12 cellular contexts compared by ENCODE assay signal in the genomic region with DNA sequence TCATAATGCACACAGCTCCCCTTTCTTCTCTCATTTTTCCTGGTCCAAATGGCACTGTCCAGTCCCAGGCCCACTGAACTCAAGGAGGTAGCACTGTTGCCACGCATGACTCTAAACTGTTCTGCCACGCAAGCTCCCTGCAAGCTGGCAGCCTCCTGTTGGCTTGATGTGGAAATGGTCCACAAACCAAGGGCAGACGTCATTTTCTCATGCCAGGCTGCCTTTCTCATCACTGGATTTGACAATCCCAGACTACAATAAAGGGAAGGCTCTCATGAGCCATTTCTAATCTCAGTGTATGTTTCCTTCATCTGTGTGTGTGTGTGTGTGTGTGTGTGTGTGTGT. TPM values are rescaled to one million over a fixed set of nuclear protein-coding genes. Genes with fewer than 3 reads are reported as not detected.
"Had no signal": no experiment of that assay in that cellular context is flagged by ENCODE, and none has a peak within 500 bp of the region (broad histone marks: within the 10 kb centered on the region; RNA-seq: fewer than 3 reads in every experiment).

No MANE protein-coding gene starts in this region.

- H3K4me3 Mint-ChIP-seq: HFFc6, IgD-negative memory B cell had no signal

- H3K9me3 ChIP-seq: HAP-1 had no signal

- H3K4me3 ChIP-seq: GM23248, HAP-1 had no signal

- H3K4me1 ChIP-seq: HAP-1 had no signal

- ATAC-seq: HCT116, HepG2 had no signal

- H3K36me3 Mint-ChIP-seq: IgD-negative memory B cell had no signal

- H3K4me1 Mint-ChIP-seq: IgD-negative memory B cell had no signal

- DNase-seq: GM23248, GOT3, H7, HFFc6, KBM-7 had no signal

- H3K27ac ChIP-seq: GM23248, HL-60 had no signal

- H3K9ac ChIP-seq: GM23248 had no signal

- H3K27ac Mint-ChIP-seq: HFFc6, IgD-negative memory B cell had no signal

- H3K36me3 ChIP-seq: HAP-1 had no signal

- H3K9me3 Mint-ChIP-seq: HFFc6 had no signal

RNA-seq across cellular contexts. Expression of a gene that starts 22.4 kb away (rescaled TPM):
- total RNA-seq: GM23248, H4, H7, HepG2, HFFc6, HT1080 had no signal
- polyA plus RNA-seq: GM23248, HepG2, IgD-negative memory B cell had no signal
